In the genomic region with DNA sequence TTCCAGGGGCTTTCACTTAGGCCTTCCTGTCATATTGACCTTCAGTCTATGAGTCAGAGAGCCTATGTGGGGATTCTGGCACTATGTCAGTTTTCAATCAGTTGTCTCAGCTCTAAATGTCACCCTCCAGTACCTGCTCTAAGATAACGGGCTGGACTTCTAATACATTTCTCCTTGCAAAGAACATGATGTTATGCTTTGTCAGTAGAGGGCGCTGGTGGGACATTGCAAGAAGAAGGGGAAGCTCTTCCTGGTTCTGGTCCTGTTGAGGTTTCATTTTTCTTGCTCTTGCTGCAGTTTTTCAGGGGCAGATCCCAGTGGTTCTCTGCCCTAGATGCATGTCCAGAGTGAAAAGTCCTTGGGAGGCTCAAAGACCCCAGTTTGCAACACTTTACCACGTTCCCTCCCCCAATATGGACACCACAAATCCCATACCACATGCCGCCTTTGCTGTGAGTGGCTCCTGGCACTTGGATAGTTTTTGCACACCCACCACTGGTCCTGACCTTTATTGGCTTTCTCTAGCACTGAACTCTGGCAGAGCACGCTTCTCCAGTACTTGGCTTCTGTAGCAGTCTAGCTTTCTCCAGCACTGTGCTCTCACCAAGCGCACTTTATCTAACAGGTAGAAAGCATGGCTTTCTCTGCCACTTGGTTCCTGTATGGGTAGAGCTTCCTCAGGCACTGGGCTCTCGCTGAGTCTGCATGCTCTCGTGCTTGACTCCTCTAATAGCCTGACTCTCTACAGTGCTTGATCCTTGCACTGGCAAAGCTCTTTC, we compare ENCODE assay signal across 8 cellular contexts.
A peak's percentile ranks its signal among the peaks of the same experiment; 100 is the strongest.
DNase-seq lines count a peak whose midpoint lies in the region; ATAC-seq and TF ChIP-seq lines count a peak whose summit lies in the region.

No MANE protein-coding gene starts in this region.

- H3K27ac ChIP-seq in DOHH2 (ENCODE audit: low read depth, low read length) = no peak overlapping the region
- no peak overlapping the region for H3K27ac ChIP-seq in duodenal mucosa (ENCODE audit: low read depth, low read length)

- 0 out of 2 replicates have a peak, but pooled peaks cover 3% of the 10 kb centered on the region for H3K27me3 ChIP-seq in DOHH2 (ENCODE audit: control insufficient read depth, low read length)
- no peaks in the 10 kb centered on the region for H3K27me3 ChIP-seq in duodenal mucosa (ENCODE audit: control insufficient read depth in 1 of 2, insufficient read depth in 2 of 2, low read length in 2 of 2)

- H3K9me2 ChIP-seq in DOHH2 (replicated peaks; ENCODE audit: control insufficient read depth, low read length) = no peaks in the 10 kb centered on the region

- H3K9ac ChIP-seq in duodenal mucosa (ENCODE audit: low read depth in 1 of 2, low read length in 2 of 2) = peak overlapping the region; percentile 33 to 63

- H3K79me2 ChIP-seq in DOHH2 (ENCODE audit: control insufficient read depth, low read length) = no peaks in the 10 kb centered on the region

- peak overlapping the region; percentile 42 for H3K4me3 ChIP-seq in DOHH2 (ENCODE audit: low read length)
- peak overlapping the region; percentile 46 to 65 for H3K4me3 ChIP-seq in duodenal mucosa (ENCODE audit: low read depth in 1 of 2, low read length in 2 of 2)

- DNase-seq in NCI-H748 (lab: John Stamatoyannopoulos, UW; ENCODE audit: unreplicated experiment) (peak; percentile 81), medulla oblongata (ENCODE audit: extremely low spot score) (peak; percentile 95)
- peak; percentile 70 to 75 for DNase-seq in activated CD4-positive, alpha-beta T cell treated with anti-CD3 and anti-CD28 coated beads, Interleukin-2, amount 50 U/mL, for 4 hours
- peak; percentile 73 for DNase-seq in stimulated activated CD8-positive, alpha-beta memory T cell treated with anti-CD3 and anti-CD28 coated beads, Interleukin-12 subunit alpha, Interleukin-12 subunit beta, amount 100 ng/mL, for 1 hour (ENCODE audit: low read depth)

- H3K36me3 ChIP-seq in DOHH2 (ENCODE audit: control insufficient read depth, low read length) (no peaks in the 10 kb centered on the region), duodenal mucosa (ENCODE audit: control insufficient read depth in 1 of 2, insufficient read depth in 2 of 2, low read length in 2 of 2) (no peaks in the 10 kb centered on the region)

- H3K4me2 ChIP-seq in DOHH2 (ENCODE audit: low read length) = peak overlapping the region; percentile 62

- no peaks in the 10 kb centered on the region for H3F3A ChIP-seq in DOHH2 (ENCODE audit: control insufficient read depth, insufficient read depth)

- peak; percentile 39 for ATAC-seq in HG03442 (IDR thresholded peaks at IDR 0.05; ENCODE audit: unreplicated experiment)
- ATAC-seq in HG03521 (IDR thresholded peaks at IDR 0.05; ENCODE audit: unreplicated experiment) = no peak

- H3K4me1 ChIP-seq in DOHH2 (ENCODE audit: control insufficient read depth, low read length) (peaks cover 6% of the 10 kb centered on the region), duodenal mucosa (ENCODE audit: control insufficient read depth in 1 of 2, insufficient read depth in 2 of 2, low read length in 2 of 2) (peaks cover 17% of the 10 kb centered on the region in 2 donors)

- H3K9me3 ChIP-seq in DOHH2 (ENCODE audit: control insufficient read depth, insufficient read depth, low read length) = no peaks in the 10 kb centered on the region
- H3K9me3 ChIP-seq in duodenal mucosa (ENCODE audit: control insufficient read depth in 1 of 2, low read length in 2 of 2) = no peaks in the 10 kb centered on the region

- peak; percentile 91 for TF ChIP-seq CTCF in DOHH2 (IDR thresholded peaks at IDR 0.05; ENCODE audit: low read depth, low read length, poor library complexity, severe bottlenecking)

- H4K20me1 ChIP-seq in DOHH2 (ENCODE audit: control insufficient read depth, insufficient read depth, low read depth, low read length) = no peaks in the 10 kb centered on the region
